Comparison of ENCODE assay signal across 8 cellular contexts in genomic region chr1:24413350-24414163, GRCh38. TPM values are rescaled to one million over a fixed set of nuclear protein-coding genes. Genes with fewer than 3 reads are reported as not detected.
DNase-seq lines count a peak whose midpoint lies in the region; ATAC-seq and TF ChIP-seq lines count a peak whose summit lies in the region.

TSS of gene STPG1 (minus strand) at chr1:24413782. CDS start at chr1:24401388, 12,394 bp downstream.

- peaks cover 37% of the 10 kb centered on the region for H3K4me1 Mint-ChIP-seq in Calu3 (ENCODE audit: low read depth, unreplicated experiment)
- peaks cover 46% of the 10 kb centered on the region for H3K4me1 Mint-ChIP-seq in activated CD8-positive, alpha-beta memory T cell treated with anti-CD3 and anti-CD28 coated beads, Interleukin-2, amount 10 ng/mL, durations not matched to agents 7 days and 5 days

- peaks cover 38% of the 10 kb centered on the region for H3K36me3 Mint-ChIP-seq in Calu3 (ENCODE audit: insufficient read depth, unreplicated experiment)
- H3K36me3 Mint-ChIP-seq in activated CD8-positive, alpha-beta memory T cell treated with anti-CD3 and anti-CD28 coated beads, Interleukin-2, amount 10 ng/mL, durations not matched to agents 7 days and 5 days = no peaks in the 10 kb centered on the region

- H3K27me3 Mint-ChIP-seq in Calu3 (ENCODE audit: unreplicated experiment) = no peaks in the 10 kb centered on the region
- H3K27me3 Mint-ChIP-seq in activated CD8-positive, alpha-beta memory T cell treated with anti-CD3 and anti-CD28 coated beads, Interleukin-2, amount 10 ng/mL, durations not matched to agents 7 days and 5 days = no peaks in the 10 kb centered on the region

- no peaks in the 10 kb centered on the region for H3K9me3 ChIP-seq in endocrine pancreas (ENCODE audit: control insufficient read depth, low read length)

- peak within 1 kb of the TSS; percentile 96 for H3K9ac ChIP-seq in endocrine pancreas (ENCODE audit: control insufficient read depth, insufficient read depth, low read length)

- peak within 1 kb of the TSS; percentile 88 for H3K4me3 ChIP-seq in endocrine pancreas (ENCODE audit: control insufficient read depth, insufficient read depth, low read length)

- H3K4me3 Mint-ChIP-seq in Calu3 (ENCODE audit: low read depth, unreplicated experiment) = peak within 1 kb of the TSS; percentile 98
- H3K4me3 Mint-ChIP-seq in activated CD8-positive, alpha-beta memory T cell treated with anti-CD3 and anti-CD28 coated beads, Interleukin-2, amount 10 ng/mL, durations not matched to agents 7 days and 5 days = peak within 1 kb of the TSS; percentile 85

- peak; percentile 84 for DNase-seq in Calu3
- peak; percentile 85 to 91 for DNase-seq in NOMO-1 (lab: John Stamatoyannopoulos, UW; ENCODE audit: unreplicated experiment in 2 of 2)
- peak; percentile 91 for DNase-seq in activated CD8-positive, alpha-beta memory T cell treated with anti-CD3 and anti-CD28 coated beads, Interleukin-2, amount 10 ng/mL, durations not matched to agents 7 days and 5 days
- DNase-seq in lung microvascular endothelial cell (ENCODE audit: low read depth in 2 of 2) = peak; percentile 80 to 89
- peak; percentile 51 to 60 (median 56) for DNase-seq in stimulated activated CD4-positive, alpha-beta T cell treated with anti-CD3 and anti-CD28 coated beads, TNF-alpha, amount 100 ng/mL, for 4 hours (ENCODE audit: low read depth in 3 of 3)

- peaks cover 14% of the 10 kb centered on the region for H3K4me1 ChIP-seq in endocrine pancreas (ENCODE audit: control insufficient read depth, insufficient read depth, low read length)

- H3K9me3 Mint-ChIP-seq in Calu3 (ENCODE audit: low read depth, unreplicated experiment) = no peaks in the 10 kb centered on the region
- no peaks in the 10 kb centered on the region for H3K9me3 Mint-ChIP-seq in activated CD8-positive, alpha-beta memory T cell treated with anti-CD3 and anti-CD28 coated beads, Interleukin-2, amount 10 ng/mL, durations not matched to agents 7 days and 5 days (ENCODE audit: low read depth)

- H3K27me3 ChIP-seq in endocrine pancreas (ENCODE audit: control insufficient read depth, insufficient read depth, low read length) = no peaks in the 10 kb centered on the region

- CTCF ChIA-PET in Calu3 (lab: Charles Lee) = interaction anchor here (0.6 kb wide), 1 partner anchor 11 kb away, joined by 3 read pairs; no protein-coding TSS in a partner anchor
- CTCF ChIA-PET in activated CD8-positive, alpha-beta memory T cell treated with anti-CD3 and anti-CD28 coated beads, Interleukin-2, amount 10 ng/mL, durations not matched to agents 7 days and 5 days (lab: Charles Lee) = interaction anchor here (0.5 to 4.5 kb wide), 26 partner anchors 11 to 338 kb away, joined by 3 to 72 read pairs (median 6); partner anchors contain the start of gene RCAN3

- H3K27ac Mint-ChIP-seq in Calu3 (ENCODE audit: unreplicated experiment) = peak within 1 kb of the TSS; percentile 90
- peak within 1 kb of the TSS; percentile 78 for H3K27ac Mint-ChIP-seq in activated CD8-positive, alpha-beta memory T cell treated with anti-CD3 and anti-CD28 coated beads, Interleukin-2, amount 10 ng/mL, durations not matched to agents 7 days and 5 days

- no peaks in the 10 kb centered on the region for H3K36me3 ChIP-seq in endocrine pancreas (ENCODE audit: control insufficient read depth, insufficient read depth, low read length)

- no peak for TF ChIP-seq CTCF in Calu3 (IDR thresholded peaks at IDR 0.05; ENCODE audit: unreplicated experiment)

- peak; percentile 35 for ATAC-seq in HG03439 (IDR thresholded peaks at IDR 0.05; ENCODE audit: unreplicated experiment)
- ATAC-seq in activated CD8-positive, alpha-beta memory T cell treated with anti-CD3 and anti-CD28 coated beads, Interleukin-2, amount 10 ng/mL, durations not matched to agents 7 days and 5 days = peak; percentile 51
- ATAC-seq in HG03280 (IDR thresholded peaks at IDR 0.05; ENCODE audit: unreplicated experiment) = no peak

- intact Hi-C loops in Calu3 (cut with micrococcal nuclease; ENCODE audit: unreplicated experiment) = loop anchor here (10.0 kb wide), 2 partner anchors 91 to 221 kb away; partner anchors contain the start of gene RCAN3

- TSS peak; percentile 66 for BruUV-seq in Calu3 (replicated peaks; lab: Mats Ljungman, UMichigan)

RNA-seq across cellular contexts. Expression of gene STPG1, which starts in this region (rescaled TPM):
- total RNA-seq in Calu3 (2022) (9.1 and 10.4 TPM in 2 replicates), lung microvascular endothelial cell (2.0 and 2.2 TPM in 2 replicates)
- total RNA-seq in activated CD8-positive, alpha-beta memory T cell treated with anti-CD3 and anti-CD28 coated beads, Interleukin-2, amount 10 ng/mL, durations not matched to agents 7 days and 5 days = 1 to 10 TPM; 5.6 to 9.2 TPM
